In genomic region chr18:44852216-44852615, GRCh38 we compare ENCODE assay signal across 26 cellular contexts.
"Had no signal": no experiment of that assay in that cellular context is flagged by ENCODE, and none has a peak within 500 bp of the region (broad histone marks: within the 10 kb centered on the region; RNA-seq: fewer than 3 reads in every experiment).

No MANE protein-coding gene starts in this region.

- H3K27ac Mint-ChIP-seq: activated CD4-positive, alpha-beta T cell treated with anti-CD3 and anti-CD28 coated beads for 36 hours; activated CD8-positive, alpha-beta memory T cell treated with anti-CD3 and anti-CD28 coated beads, Interleukin-2, amount 10 ng/mL, durations not matched to agents 7 days and 5 days; activated CD8-positive, alpha-beta T cell treated with anti-CD3 and anti-CD28 coated beads, Interleukin-2, amount 10 ng/mL, durations not matched to agents 7 days and 5 days; activated naive CD4-positive, alpha-beta T cell treated with anti-CD3 and anti-CD28 coated beads, Interleukin-2, amount 50 U/mL, for 24 hours; activated naive CD8-positive, alpha-beta T cell treated with anti-CD3 and anti-CD28 coated beads, Interleukin-2, amount 50 U/mL, for 24 hours; activated T-helper 2 cell treated with anti-CD3 and anti-CD28 coated beads, Interferon-gamma antibody, Interleukin-2, Interleukin-4, amounts not matched to agents 10 μg/mL and 5 μg/mL and 100 μg/mL, durations not matched to agents 14 hours and 24 hours and 36 hours; immature natural killer cell; nephron progenitor cell had no signal

- DNase-seq: activated CD4-positive, alpha-beta T cell treated with anti-CD3 and anti-CD28 coated beads for 36 hours; activated CD4-positive, CD25-positive, alpha-beta regulatory T cell; activated CD8-positive, alpha-beta memory T cell treated with anti-CD3 and anti-CD28 coated beads, Interleukin-2, amount 10 ng/mL, durations not matched to agents 7 days and 5 days; activated CD8-positive, alpha-beta T cell treated with anti-CD3 and anti-CD28 coated beads, Interleukin-2, amount 10 ng/mL, durations not matched to agents 7 days and 5 days; activated naive CD8-positive, alpha-beta T cell treated with anti-CD3 and anti-CD28 coated beads, Interleukin-2, amount 50 U/mL, for 24 hours; activated T-cell treated with anti-CD3 and anti-CD28 coated beads, Interleukin-2, amount 50 U/mL, for 48 hours; amygdala; colonic mucosa; effector CD8-positive, alpha-beta T cell; hypothalamus; immature natural killer cell; kidney; left colon; mammary epithelial cell; nephron progenitor cell; right cardiac atrium; spleen; stimulated activated naive CD8-positive, alpha-beta T cell treated with anti-CD3 and anti-CD28 coated beads, Interleukin-15, Interleukin-2, amounts not matched to agents 100 U/mL and 50 U/mL, for 24 hours; T-helper 1 cell; transverse colon had no signal

- H3K4me3 ChIP-seq: colonic mucosa, gastroesophageal sphincter, heart left ventricle, ovary, spleen, testis, transverse colon had no signal

- H3K4me1 Mint-ChIP-seq: activated CD4-positive, alpha-beta T cell treated with anti-CD3 and anti-CD28 coated beads for 36 hours; activated naive CD4-positive, alpha-beta T cell treated with anti-CD3 and anti-CD28 coated beads, Interleukin-2, amount 50 U/mL, for 24 hours; immature natural killer cell; nephron progenitor cell had no signal

- H3K4me1 ChIP-seq: colonic mucosa had no signal

- H3K27me3 Mint-ChIP-seq: activated CD8-positive, alpha-beta memory T cell treated with anti-CD3 and anti-CD28 coated beads, Interleukin-2, amount 10 ng/mL, durations not matched to agents 7 days and 5 days; activated naive CD4-positive, alpha-beta T cell treated with anti-CD3 and anti-CD28 coated beads, Interleukin-2, amount 50 U/mL, for 24 hours had no signal

- H3K36me3 Mint-ChIP-seq: activated naive CD4-positive, alpha-beta T cell treated with anti-CD3 and anti-CD28 coated beads, Interleukin-2, amount 50 U/mL, for 24 hours had no signal

- ATAC-seq: activated CD4-positive, alpha-beta T cell treated with anti-CD3 and anti-CD28 coated beads for 36 hours; activated CD8-positive, alpha-beta memory T cell treated with anti-CD3 and anti-CD28 coated beads, Interleukin-2, amount 10 ng/mL, durations not matched to agents 7 days and 5 days; activated CD8-positive, alpha-beta T cell treated with anti-CD3 and anti-CD28 coated beads, Interleukin-2, amount 10 ng/mL, durations not matched to agents 7 days and 5 days; activated naive CD8-positive, alpha-beta T cell treated with anti-CD3 and anti-CD28 coated beads, Interleukin-2, amount 50 U/mL, for 24 hours; gastroesophageal sphincter; left colon; stimulated activated naive CD8-positive, alpha-beta T cell treated with anti-CD3 and anti-CD28 coated beads, Interleukin-15, Interleukin-2, amounts not matched to agents 100 U/mL and 50 U/mL, for 24 hours had no signal

- H3K9me3 ChIP-seq: colonic mucosa, gastroesophageal sphincter, heart left ventricle, ovary, spleen, testis, transverse colon had no signal

- H3K27ac ChIP-seq: colonic mucosa, gastroesophageal sphincter, ovary, spleen, testis, transverse colon had no signal

- H3K36me3 ChIP-seq: colonic mucosa, gastroesophageal sphincter, heart left ventricle, ovary, spleen, transverse colon had no signal

- H3K4me3 Mint-ChIP-seq: activated CD4-positive, alpha-beta T cell treated with anti-CD3 and anti-CD28 coated beads for 36 hours; activated CD8-positive, alpha-beta memory T cell treated with anti-CD3 and anti-CD28 coated beads, Interleukin-2, amount 10 ng/mL, durations not matched to agents 7 days and 5 days; activated CD8-positive, alpha-beta T cell treated with anti-CD3 and anti-CD28 coated beads, Interleukin-2, amount 10 ng/mL, durations not matched to agents 7 days and 5 days; activated naive CD4-positive, alpha-beta T cell treated with anti-CD3 and anti-CD28 coated beads, Interleukin-2, amount 50 U/mL, for 24 hours; activated naive CD8-positive, alpha-beta T cell treated with anti-CD3 and anti-CD28 coated beads, Interleukin-2, amount 50 U/mL, for 24 hours; immature natural killer cell; nephron progenitor cell had no signal

- H3K27me3 ChIP-seq: colonic mucosa, gastroesophageal sphincter, heart left ventricle, ovary, spleen, testis, transverse colon had no signal

- H3K9me3 Mint-ChIP-seq: activated naive CD4-positive, alpha-beta T cell treated with anti-CD3 and anti-CD28 coated beads, Interleukin-2, amount 50 U/mL, for 24 hours; activated naive CD8-positive, alpha-beta T cell treated with anti-CD3 and anti-CD28 coated beads, Interleukin-2, amount 50 U/mL, for 24 hours; activated T-helper 2 cell treated with anti-CD3 and anti-CD28 coated beads, Interferon-gamma antibody, Interleukin-2, Interleukin-4, amounts not matched to agents 10 μg/mL and 5 μg/mL and 100 μg/mL, durations not matched to agents 14 hours and 24 hours and 36 hours; immature natural killer cell; nephron progenitor cell had no signal
